Comparison of ENCODE assay signal across 11 cellular contexts in genomic region chr10:112526130-112526529, GRCh38.
DNase-seq lines count a peak whose midpoint lies in the region; ATAC-seq and FAIRE-seq lines count a peak whose summit lies in the region.
"Had no signal": no experiment of that assay in that cellular context is flagged by ENCODE, and none has a peak within 500 bp of the region (broad histone marks: within the 10 kb centered on the region; RNA-seq: fewer than 3 reads in every experiment).

No MANE protein-coding gene starts in this region.

- peak; percentile 37 for DNase-seq in iris pigment epithelial cell (ENCODE audit: low read depth)
- no peak for DNase-seq in NCI-H524 treated with DMSO at 0.1 percent for 48 hours (lab: John Stamatoyannopoulos, UW)
- no peak for DNase-seq in epidermal melanocyte (ENCODE audit: insufficient read length, low spot score)
- DNase-seq in frontal cortex (ENCODE audit: low spot score in 2 of 2), result no peak
- DNase-seq: DND-41; stimulated activated naive B cell treated with anti-CD40 and anti-IgM and Interleukin-4, amounts not matched to agents 10 μg/mL and 1 μg/mL and 100 μg/mL, for 72 hours had no signal

- peak; percentile 93 for ATAC-seq in GM18519 (IDR thresholded peaks at IDR 0.05; ENCODE audit: low FRiP score, unreplicated experiment)
- ATAC-seq in GM21723 (IDR thresholded peaks at IDR 0.05; ENCODE audit: unreplicated experiment), result peak; percentile 90
- peak; percentile 84 for ATAC-seq in HG03439 (IDR thresholded peaks at IDR 0.05; ENCODE audit: unreplicated experiment)
- ATAC-seq in GM19328 (IDR thresholded peaks at IDR 0.05; ENCODE audit: unreplicated experiment), result no peak

- FAIRE-seq in frontal cortex (lab: Jason Lieb, UNC), result no peak
- FAIRE-seq: TTC549 had no signal
